26 cellular contexts compared by ENCODE assay signal in genomic region chr10:58950618-58951017, GRCh38.
DNase-seq lines count a peak whose midpoint lies in the region; ATAC-seq and TF ChIP-seq lines count a peak whose summit lies in the region.
"Had no signal": no experiment of that assay in that cellular context is flagged by ENCODE, and none has a peak within 500 bp of the region (broad histone marks: within the 10 kb centered on the region; RNA-seq: fewer than 3 reads in every experiment).

No MANE protein-coding gene starts in this region.

- no peak overlapping the region for H2BK5ac ChIP-seq in IMR-90 (ENCODE audit: low read depth, low read length, poor library complexity, severe bottlenecking)

- H3K27ac ChIP-seq in IMR-90 (ENCODE audit: insufficient read depth, low read length) (no peak overlapping the region), breast epithelium (peak overlapping the region; percentile 69 to 75)
- no peak overlapping the region for H3K27ac ChIP-seq in CD4-positive, alpha-beta T cell (ENCODE audit: low read depth, low read length)
- H3K27ac ChIP-seq: pancreas, thoracic aorta had no signal

- in situ Hi-C loops in IMR-90 (cut with MboI; ENCODE audit: low sequenced_read_pairs): loop anchor here (25.0 kb wide), 1 partner anchor 662 kb away; no protein-coding TSS in a partner anchor

- H3K4me3 ChIP-seq in IMR-90 (ENCODE audit: insufficient read depth, low read depth, low read length) (no peak overlapping the region), breast epithelium (no peak overlapping the region)
- H3K4me3 ChIP-seq: gastroesophageal sphincter, pancreas, skin epidermis, thoracic aorta had no signal

- no peak overlapping the region for H3K4me2 ChIP-seq in IMR-90 (ENCODE audit: low read depth, low read length)

- H2BK20ac ChIP-seq in IMR-90 (ENCODE audit: low read depth, low read length): no peak overlapping the region

- H2BK120ac ChIP-seq in IMR-90 (ENCODE audit: low read depth, low read length): no peak overlapping the region

- H3K9me3 Mint-ChIP-seq in CD4-positive, alpha-beta T cell: no peaks in the 10 kb centered on the region
- H3K9me3 Mint-ChIP-seq: activated CD4-positive, alpha-beta memory T cell treated with anti-CD3 and anti-CD28 coated beads, Interleukin-2, amount 10 ng/mL, durations not matched to agents 7 days and 5 days had no signal

- H3K14ac ChIP-seq in IMR-90 (replicated peaks; ENCODE audit: low read depth, low read length): no peak overlapping the region

- no peak overlapping the region for H2AK5ac ChIP-seq in IMR-90 (ENCODE audit: low read depth, low read length)

- H3K27ac Mint-ChIP-seq in CD4-positive, alpha-beta T cell: no peak overlapping the region
- H3K27ac Mint-ChIP-seq: activated CD4-positive, alpha-beta memory T cell treated with anti-CD3 and anti-CD28 coated beads, Interleukin-2, amount 10 ng/mL, durations not matched to agents 7 days and 5 days; natural killer cell; stimulated activated naive B cell treated with anti-CD40 and anti-IgM and Interleukin-4, amounts not matched to agents 10 μg/mL and 1 μg/mL and 100 μg/mL, for 72 hours had no signal

- no peaks in the 10 kb centered on the region for H3K79me1 ChIP-seq in IMR-90 (ENCODE audit: low read depth in 1 of 2, low read length in 2 of 2)

- no peak overlapping the region for H4K91ac ChIP-seq in IMR-90 (ENCODE audit: insufficient read depth, low read depth, low read length)

- TF ChIP-seq RAD21 in IMR-90 (IDR thresholded peaks at IDR 0.05; ENCODE audit: low read length): no peak

- POLR2A ChIA-PET in IMR-90 (lab: Charles Lee; ENCODE audit: unreplicated experiment): no interaction called here
- POLR2A ChIA-PET in CD4-positive, alpha-beta T cell (lab: Charles Lee): no interaction called here

- no peaks in the 10 kb centered on the region for H3K4me1 Mint-ChIP-seq in CD4-positive, alpha-beta T cell (ENCODE audit: low read depth)
- H3K4me1 Mint-ChIP-seq: activated CD4-positive, alpha-beta memory T cell treated with anti-CD3 and anti-CD28 coated beads, Interleukin-2, amount 10 ng/mL, durations not matched to agents 7 days and 5 days; natural killer cell; stimulated activated naive B cell treated with anti-CD40 and anti-IgM and Interleukin-4, amounts not matched to agents 10 μg/mL and 1 μg/mL and 100 μg/mL, for 72 hours had no signal

- dilution Hi-C loops in IMR-90 (cut with HindIII; ENCODE audit: low sequenced_read_pairs, unreplicated experiment): no loop called here

- BruUV-seq in IMR-90 (replicated peaks; lab: Mats Ljungman, UMichigan): no TSS peak

- H3K23ac ChIP-seq in IMR-90 (ENCODE audit: low read depth, low read length): no peak overlapping the region

- H3K36me3 Mint-ChIP-seq in CD4-positive, alpha-beta T cell (ENCODE audit: low read depth): no peaks in the 10 kb centered on the region
- H3K36me3 Mint-ChIP-seq: natural killer cell; stimulated activated naive B cell treated with anti-CD40 and anti-IgM and Interleukin-4, amounts not matched to agents 10 μg/mL and 1 μg/mL and 100 μg/mL, for 72 hours had no signal

- ATAC-seq in IMR-90 (ENCODE audit: low read depth): no peak
- no peak for ATAC-seq in CD4-positive, alpha-beta T cell (ENCODE audit: poor library complexity)
- ATAC-seq: gastroesophageal sphincter; left cardiac atrium; natural killer cell; pancreas; stimulated activated naive B cell treated with anti-CD40 and anti-IgM and Interleukin-4, amounts not matched to agents 10 μg/mL and 1 μg/mL and 100 μg/mL, for 72 hours had no signal

- 63% methylated on average over 1 of the region's 1 CpG; no CpG with 5 or more reads in 1 of the 2 experiments for WGBS in IMR-90 (ENCODE audit: extremely low coverage in 2 of 2, insufficient read length in 1 of 2), 2 experiments

- intact Hi-C loops in IMR-90 (cut with micrococcal nuclease) (loop anchor here (5.0 kb wide), 1 partner anchor 168 kb away; no protein-coding TSS in a partner anchor), breast epithelium (cut with DNase I; ENCODE audit: low total_unique reads) (no loop called here)
- intact Hi-C loops in CD4-positive, alpha-beta T cell (cut with DNase I, micrococcal nuclease): no loop called here

- DNase-seq in EH (ENCODE audit: low read depth): peak; percentile 36
- DNase-seq in IMR-90: peak; percentile 18
- DNase-seq in breast epithelium (ENCODE audit: low spot score in 2 of 2): no peak
- DNase-seq in myocyte (ENCODE audit: low read depth): peak; percentile 31
- DNase-seq in Ammon's horn (ENCODE audit: low spot score): no peak
- DNase-seq in inferior parietal cortex (ENCODE audit: extremely low spot score): no peak
- no peak for DNase-seq in CD4-positive, alpha-beta T cell
- DNase-seq in pons (ENCODE audit: low spot score): no peak
- DNase-seq: activated CD4-positive, alpha-beta memory T cell treated with anti-CD3 and anti-CD28 coated beads, Interleukin-2, amount 10 ng/mL, durations not matched to agents 7 days and 5 days; activated CD4-positive, CD25-positive, alpha-beta regulatory T cell; activated gamma-delta T cell treated with Interleukin-2 at 50 U/mL for 16 hours; activated T-cell treated with anti-CD3 and anti-CD28 coated beads for 4 hours; amygdala; central memory CD4-positive, alpha-beta T cell; GOT3; left cardiac atrium; natural killer cell; NCI-H1105 treated with DMSO at 0.1 percent for 48 hours; NCI-H2081 treated with DMSO at 0.1 percent for 48 hours; NCI-H510A treated with DMSO at 0.1 percent for 48 hours; pancreas; stimulated activated CD4-positive, alpha-beta T cell treated with anti-CD3 and anti-CD28 coated beads, Interleukin-2, amount 100 ng/mL, for 24 hours; stimulated activated naive B cell treated with anti-CD40 and anti-IgM and Interleukin-4, amounts not matched to agents 10 μg/mL and 1 μg/mL and 100 μg/mL, for 72 hours had no signal

- no peaks in the 10 kb centered on the region for H3K36me3 ChIP-seq in IMR-90 (ENCODE audit: control insufficient read depth, insufficient read depth, low read length)
- H3K36me3 ChIP-seq in breast epithelium: no peaks in the 10 kb centered on the region
- H3K36me3 ChIP-seq: gastroesophageal sphincter, pancreas, thoracic aorta had no signal

- CTCF ChIA-PET in IMR-90 (lab: Yijun Ruan, JAX): no interaction called here
- CTCF ChIA-PET in CD4-positive, alpha-beta T cell (lab: Charles Lee): no interaction called here

- no peak overlapping the region for H3K4ac ChIP-seq in IMR-90 (ENCODE audit: low read depth, low read length)

- no peak overlapping the region for H2AK9ac ChIP-seq in IMR-90 (replicated peaks; ENCODE audit: low read depth, low read length, poor library complexity)

- no peak overlapping the region for H4K5ac ChIP-seq in IMR-90 (ENCODE audit: low read depth, low read length)

- H3K9me3 ChIP-seq in IMR-90 (ENCODE audit: control insufficient read depth, insufficient read depth, low read length): no peaks in the 10 kb centered on the region
- no peaks in the 10 kb centered on the region for H3K9me3 ChIP-seq in breast epithelium
- no peaks in the 10 kb centered on the region for H3K9me3 ChIP-seq in CD4-positive, alpha-beta T cell (ENCODE audit: control insufficient read depth, low read length)
- H3K9me3 ChIP-seq: gastroesophageal sphincter, pancreas, thoracic aorta had no signal

- no peak for TF ChIP-seq CTCF in IMR-90 (conservative IDR thresholded peaks at IDR 0.05; ENCODE audit: low read depth, low read length)
- no peak for TF ChIP-seq CTCF in breast epithelium (IDR thresholded peaks at IDR 0.05)
- TF ChIP-seq CTCF in CD4-positive, alpha-beta T cell (IDR thresholded peaks at IDR 0.05): no peak

- H3K4me3 Mint-ChIP-seq in CD4-positive, alpha-beta T cell: no peak overlapping the region
- H3K4me3 Mint-ChIP-seq: activated CD4-positive, alpha-beta memory T cell treated with anti-CD3 and anti-CD28 coated beads, Interleukin-2, amount 10 ng/mL, durations not matched to agents 7 days and 5 days; natural killer cell; stimulated activated naive B cell treated with anti-CD40 and anti-IgM and Interleukin-4, amounts not matched to agents 10 μg/mL and 1 μg/mL and 100 μg/mL, for 72 hours had no signal

- no peak overlapping the region for H3K18ac ChIP-seq in IMR-90 (ENCODE audit: low read depth, low read length)

- H3K4me1 ChIP-seq in IMR-90 (ENCODE audit: control insufficient read depth, insufficient read depth, low read length) (no peaks in the 10 kb centered on the region), breast epithelium (no peaks in the 10 kb centered on the region)
- H3K4me1 ChIP-seq: pancreas had no signal

- no peak overlapping the region for H3K56ac ChIP-seq in IMR-90 (ENCODE audit: extremely low read depth, insufficient read depth, low read length)

- TF ChIP-seq POLR2A in IMR-90 (IDR thresholded peaks at IDR 0.05; ENCODE audit: low read depth, low read length) (no peak), breast epithelium (IDR thresholded peaks at IDR 0.05) (no peak)

- no peak overlapping the region for H2BK15ac ChIP-seq in IMR-90 (ENCODE audit: low read depth, low read length)

- no peak overlapping the region for H2AFZ ChIP-seq in IMR-90 (replicated peaks; ENCODE audit: low read length, poor library complexity)

- no peak overlapping the region for H4K8ac ChIP-seq in IMR-90 (ENCODE audit: low read depth in 2 of 2, low read length in 2 of 2)

- H4K20me1 ChIP-seq in IMR-90 (ENCODE audit: insufficient read depth, low read length): no peaks in the 10 kb centered on the region

- H3K27me3 ChIP-seq in IMR-90 (ENCODE audit: control insufficient read depth, insufficient read depth, low read length): peaks cover 16% of the 10 kb centered on the region
- H3K27me3 ChIP-seq in breast epithelium: no peaks in the 10 kb centered on the region
- H3K27me3 ChIP-seq in CD4-positive, alpha-beta T cell (ENCODE audit: control insufficient read depth, insufficient read depth, low read length): no peaks in the 10 kb centered on the region
- H3K27me3 ChIP-seq: gastroesophageal sphincter, pancreas had no signal

- H3K27me3 Mint-ChIP-seq in CD4-positive, alpha-beta T cell: peaks cover 4% of the 10 kb centered on the region

- no peak overlapping the region for H3K9ac ChIP-seq in IMR-90 (ENCODE audit: low read depth, low read length)

- no peaks in the 10 kb centered on the region for H3K9me1 ChIP-seq in IMR-90 (ENCODE audit: insufficient read depth, low read length)

TF ChIP-seq in IMR-90, 13 proteins besides CTCF, POLR2A, EP300 and RAD21 (continues in another document):
- TF ChIP-seq RFX5 (IDR thresholded peaks at IDR 0.05; ENCODE audit: low read depth, low read length): no peak
- no peak for TF ChIP-seq SMC3 (IDR thresholded peaks at IDR 0.05; ENCODE audit: low read depth, low read length)
- TF ChIP-seq CHD1 (IDR thresholded peaks at IDR 0.05; ENCODE audit: low read depth, low read length): no peak
- no peak for TF ChIP-seq MXI1 (IDR thresholded peaks at IDR 0.05; ENCODE audit: borderline replicate concordance, low read depth, low read length)
- no peak for TF ChIP-seq RCOR1 (IDR thresholded peaks at IDR 0.05; ENCODE audit: insufficient replicate concordance, low read length)

Comparison
In these comparisons a context has a peak if more than half of its experiments do, and no peak if none do; other contexts are left out.
1. DNase-seq: peak in EH (single experiment), IMR-90 (single experiment) and myocyte (single experiment); none in breast epithelium (0 of 2), Ammon's horn (single experiment), inferior parietal cortex (single experiment), CD4-positive, alpha-beta T cell (0 of 10) and pons (single experiment).
2. H3K27ac ChIP-seq: peak in breast epithelium (2 of 2); none in IMR-90 (single experiment) and CD4-positive, alpha-beta T cell (single experiment).